Comparison of ENCODE assay signal across 21 cellular contexts in genomic region chr7:30652951-30653641, GRCh38. TPM values are rescaled to one million over a fixed set of nuclear protein-coding genes. Genes with fewer than 3 reads are reported as not detected.
"Had no signal": no experiment of that assay in that cellular context is flagged by ENCODE, and none has a peak within 500 bp of the region (broad histone marks: within the 10 kb centered on the region; RNA-seq: fewer than 3 reads in every experiment).

No MANE protein-coding gene starts in this region.

- H3K36me3 Mint-ChIP-seq: activated CD8-positive, alpha-beta memory T cell treated with anti-CD3 and anti-CD28 coated beads, Interleukin-2, amount 10 ng/mL, durations not matched to agents 7 days and 5 days had no signal

- H3K4me3 ChIP-seq: esophagus squamous epithelium, hepatocyte, tibial nerve, uterus had no signal

- H2AFZ ChIP-seq: hepatocyte, parathyroid adenoma had no signal

- H3K4me1 Mint-ChIP-seq: activated CD8-positive, alpha-beta memory T cell treated with anti-CD3 and anti-CD28 coated beads, Interleukin-2, amount 10 ng/mL, durations not matched to agents 7 days and 5 days; activated naive CD4-positive, alpha-beta T cell treated with anti-CD3 and anti-CD28 coated beads, Interleukin-2, amount 50 U/mL, for 24 hours had no signal

- ATAC-seq: activated CD8-positive, alpha-beta memory T cell treated with anti-CD3 and anti-CD28 coated beads, Interleukin-2, amount 10 ng/mL, durations not matched to agents 7 days and 5 days; effector memory CD8-positive, alpha-beta T cell; left colon; naive thymus-derived CD4-positive, alpha-beta T cell; stimulated activated naive CD8-positive, alpha-beta T cell treated with anti-CD3 and anti-CD28 coated beads, Interleukin-15, Interleukin-2, amounts not matched to agents 100 U/mL and 50 U/mL, for 24 hours had no signal

- H3K27ac Mint-ChIP-seq: activated CD8-positive, alpha-beta memory T cell treated with anti-CD3 and anti-CD28 coated beads, Interleukin-2, amount 10 ng/mL, durations not matched to agents 7 days and 5 days; activated naive CD4-positive, alpha-beta T cell treated with anti-CD3 and anti-CD28 coated beads, Interleukin-2, amount 50 U/mL, for 24 hours; naive thymus-derived CD4-positive, alpha-beta T cell had no signal

- H3K27me3 Mint-ChIP-seq: activated CD8-positive, alpha-beta memory T cell treated with anti-CD3 and anti-CD28 coated beads, Interleukin-2, amount 10 ng/mL, durations not matched to agents 7 days and 5 days; activated naive CD4-positive, alpha-beta T cell treated with anti-CD3 and anti-CD28 coated beads, Interleukin-2, amount 50 U/mL, for 24 hours; effector memory CD8-positive, alpha-beta T cell; naive thymus-derived CD4-positive, alpha-beta T cell had no signal

- H3K36me3 ChIP-seq: esophagus squamous epithelium, neutrophil, tibial nerve, uterus had no signal

- H3K4me3 Mint-ChIP-seq: activated CD8-positive, alpha-beta memory T cell treated with anti-CD3 and anti-CD28 coated beads, Interleukin-2, amount 10 ng/mL, durations not matched to agents 7 days and 5 days; activated naive CD4-positive, alpha-beta T cell treated with anti-CD3 and anti-CD28 coated beads, Interleukin-2, amount 50 U/mL, for 24 hours; effector memory CD8-positive, alpha-beta T cell; naive thymus-derived CD4-positive, alpha-beta T cell had no signal

- H3K27ac ChIP-seq: esophagus squamous epithelium, hepatocyte, neutrophil, parathyroid adenoma, tibial nerve, uterus, VCaP had no signal

- H3K9me3 Mint-ChIP-seq: activated naive CD4-positive, alpha-beta T cell treated with anti-CD3 and anti-CD28 coated beads, Interleukin-2, amount 50 U/mL, for 24 hours; effector memory CD8-positive, alpha-beta T cell had no signal

- H3K9ac ChIP-seq: parathyroid adenoma had no signal

- DNase-seq: activated CD4-positive, alpha-beta T cell treated with anti-CD3 and anti-CD28 coated beads, Interleukin-2, amount 50 U/mL, for 4 hours; activated gamma-delta T cell; activated T-cell treated with anti-CD3 and anti-CD28 coated beads, Interleukin-2, amount 50 U/mL, for 1 hour; effector memory CD8-positive, alpha-beta T cell; esophagus squamous epithelium; naive thymus-derived CD4-positive, alpha-beta T cell; stimulated activated naive CD8-positive, alpha-beta T cell treated with anti-CD3 and anti-CD28 coated beads, Interleukin-15, Interleukin-2, amounts not matched to agents 100 U/mL and 50 U/mL, for 24 hours; substantia nigra; SW 1271; T-helper 2 cell; uterus had no signal

- H3K4me1 ChIP-seq: esophagus squamous epithelium, parathyroid adenoma, tibial nerve, uterus had no signal

- H3K4me2 ChIP-seq: hepatocyte had no signal

- H3K9me3 ChIP-seq: esophagus squamous epithelium, neutrophil, tibial nerve, uterus had no signal

- H3K27me3 ChIP-seq: esophagus squamous epithelium, hepatocyte, neutrophil, tibial nerve, uterus had no signal

RNA-seq across cellular contexts. Expression of gene CRHR2, which starts 29.2 kb away (rescaled TPM):
- total RNA-seq: activated CD8-positive, alpha-beta memory T cell treated with anti-CD3 and anti-CD28 coated beads, Interleukin-2, amount 10 ng/mL, durations not matched to agents 7 days and 5 days; dermis microvascular lymphatic vessel endothelial cell; hepatocyte; naive thymus-derived CD4-positive, alpha-beta T cell; renal cortical epithelial cell had no signal
- polyA plus RNA-seq: naive thymus-derived CD4-positive, alpha-beta T cell had no signal
